13 cellular contexts compared by ENCODE assay signal in the genomic region with DNA sequence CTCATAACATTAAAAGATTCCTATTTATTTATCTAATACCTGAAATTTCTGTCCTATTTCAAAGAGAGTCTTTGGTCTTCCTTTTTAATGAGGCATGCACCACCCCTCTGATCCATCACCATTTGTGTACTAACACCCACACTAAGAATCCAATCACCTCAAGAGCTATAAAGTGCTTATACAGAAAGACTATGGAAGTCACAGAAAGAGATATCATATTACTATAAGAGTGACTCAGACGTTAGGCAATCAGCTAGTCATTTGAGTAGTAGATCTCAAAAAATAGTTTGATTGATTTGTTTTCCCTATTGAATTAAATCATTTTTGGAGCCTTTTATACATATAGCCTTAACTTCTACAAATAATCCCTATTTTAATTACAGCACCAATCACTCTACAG. TPM values are rescaled to one million over a fixed set of nuclear protein-coding genes. Genes with fewer than 3 reads are reported as not detected.
DNase-seq lines count a peak whose midpoint lies in the region; ATAC-seq and TF ChIP-seq lines count a peak whose summit lies in the region.
"Had no signal": no experiment of that assay in that cellular context is flagged by ENCODE, and none has a peak within 500 bp of the region (broad histone marks: within the 10 kb centered on the region; RNA-seq: fewer than 3 reads in every experiment).

No MANE protein-coding gene starts in this region.

- peak overlapping the region; percentile 46 for H3K4me2 ChIP-seq in HCT116 (ENCODE audit: low read length)
- H3K4me2 ChIP-seq in fibroblast of lung (ENCODE audit: extremely low read depth, insufficient read depth, low read length), result no peak overlapping the region

- no peak overlapping the region for H3K27ac Mint-ChIP-seq in Caco-2 (ENCODE audit: unreplicated experiment)

- H3K4me1 ChIP-seq in HCT116 (ENCODE audit: control insufficient read depth in 1 of 2, insufficient read depth in 2 of 2, low read length in 2 of 2) (peaks cover 6 to 26% of the 10 kb centered on the region in 2 experiments), fibroblast of lung (ENCODE audit: control insufficient read depth, extremely low read depth, insufficient read depth, low read length) (no peaks in the 10 kb centered on the region), Caco-2 (no peaks in the 10 kb centered on the region)
- H3K4me1 ChIP-seq: gastrocnemius medialis had no signal

- H3K79me2 ChIP-seq in HCT116 (ENCODE audit: insufficient read depth, low read length) (no peaks in the 10 kb centered on the region), fibroblast of lung (ENCODE audit: control insufficient read depth, insufficient read depth, low read length) (no peaks in the 10 kb centered on the region)

- TF ChIP-seq CTCF in HCT116 (IDR thresholded peaks at IDR 0.05 in 2 of 3, conservative IDR thresholded peaks at IDR 0.05 in 1 of 3; ENCODE audit: borderline replicate concordance in 1 of 3, insufficient read depth in 1 of 3, low read depth in 2 of 3, low read length in 2 of 3), result no peak
- no peak for TF ChIP-seq CTCF in fibroblast of lung (conservative IDR thresholded peaks at IDR 0.05 in 1 of 2, IDR thresholded peaks at IDR 0.05 in 1 of 2; ENCODE audit: low read depth in 1 of 2, low read length in 2 of 2)
- no peak for TF ChIP-seq CTCF in Caco-2 (IDR thresholded peaks at IDR 0.05; ENCODE audit: insufficient read depth in 1 of 2, low read depth in 1 of 2, low read length in 1 of 2, severe bottlenecking in 1 of 2, unreplicated experiment in 1 of 2)

- H3K9me2 ChIP-seq in HCT116 (ENCODE audit: insufficient read depth), result no peaks in the 10 kb centered on the region

- peak; percentile 11 for DNase-seq in AG20443 (ENCODE audit: low spot score)
- DNase-seq in HCT116 (ENCODE audit: low read depth, low spot score), result peak; percentile 28
- DNase-seq in RKO (ENCODE audit: low spot score), result peak; percentile 66
- DNase-seq in fibroblast of lung (ENCODE audit: low read depth in 2 of 2), result peak; percentile 55 to 84
- DNase-seq in stimulated activated CD4-positive, alpha-beta T cell treated with anti-CD3 and anti-CD28 coated beads, Interleukin-2, amount 100 ng/mL, for 48 hours, result no peak
- DNase-seq in NCI-H146 (lab: John Stamatoyannopoulos, UW), result no peak
- DNase-seq in posterior vena cava (ENCODE audit: low spot score), result no peak
- DNase-seq in Caco-2, result no peak
- DNase-seq: activated CD4-positive, alpha-beta T cell treated with anti-CD3 and anti-CD28 coated beads for 48 hours; activated effector memory CD4-positive, alpha-beta T cell treated with Interleukin-2 at 50 U/mL for 16 hours; gastrocnemius medialis; MV-4-11 had no signal

- H3K9ac ChIP-seq in HCT116 (ENCODE audit: low read length), result no peak overlapping the region
- no peak overlapping the region for H3K9ac ChIP-seq in fibroblast of lung (ENCODE audit: insufficient read depth, low read length)

- H3K4me3 ChIP-seq in HCT116 (replicated peaks in 1 of 2; ENCODE audit: low read depth in 1 of 2, low read length in 2 of 2) (no peak overlapping the region), fibroblast of lung (replicated peaks in 1 of 4; ENCODE audit: control extremely low read depth in 1 of 4, insufficient read depth in 1 of 4, low read depth in 3 of 4, low read length in 4 of 4) (no peak overlapping the region), Caco-2 (ENCODE audit: low read depth, low read length) (no peak overlapping the region)
- H3K4me3 ChIP-seq: gastrocnemius medialis had no signal

- no peak overlapping the region for H3K27ac ChIP-seq in HCT116 (ENCODE audit: low read depth, low read length)
- no peak overlapping the region for H3K27ac ChIP-seq in fibroblast of lung (ENCODE audit: insufficient read depth, low read length)
- H3K27ac ChIP-seq: C4-2B, gastrocnemius medialis had no signal

- H3K4me3 Mint-ChIP-seq in Caco-2 (ENCODE audit: unreplicated experiment), result no peak overlapping the region

- no peak for TF ChIP-seq POLR2A in HCT116 (IDR thresholded peaks at IDR 0.05; ENCODE audit: borderline replicate concordance, extremely low read depth, insufficient read depth, insufficient read length)

- CTCF ChIA-PET in HCT116 (lab: Charles Lee), result interaction anchor here (1.6 kb wide), 1 partner anchor 27 kb away, joined by 8 read pairs; no protein-coding TSS in a partner anchor
- CTCF ChIA-PET in Caco-2 (lab: Charles Lee), result no interaction called here

- no peak overlapping the region for H2AFZ ChIP-seq in HCT116 (ENCODE audit: low read depth, low read length, poor library complexity, severe bottlenecking)
- no peak overlapping the region for H2AFZ ChIP-seq in fibroblast of lung (ENCODE audit: low read length)

- H3K9me3 ChIP-seq in HCT116 (ENCODE audit: control insufficient read depth in 1 of 2, insufficient read depth in 1 of 2, low read depth in 1 of 2, low read length in 2 of 2), result no peaks in the 10 kb centered on the region
- no peaks in the 10 kb centered on the region for H3K9me3 ChIP-seq in fibroblast of lung (ENCODE audit: control insufficient read depth, insufficient read depth, low read depth, low read length)
- no peaks in the 10 kb centered on the region for H3K9me3 ChIP-seq in Caco-2
- H3K9me3 ChIP-seq: gastrocnemius medialis had no signal

- no peaks in the 10 kb centered on the region for H4K20me1 ChIP-seq in HCT116 (ENCODE audit: insufficient read depth)
- H4K20me1 ChIP-seq in fibroblast of lung (ENCODE audit: control insufficient read depth, extremely low read depth, insufficient read depth, low read length), result no peaks in the 10 kb centered on the region

- TF ChIP-seq RAD21 in HCT116 (IDR thresholded peaks at IDR 0.05; ENCODE audit: low read depth), result no peak

- BruUV-seq in HCT116 (replicated peaks; lab: Mats Ljungman, UMichigan) (no TSS peak), Caco-2 (replicated peaks; lab: Mats Ljungman, UMichigan) (no TSS peak)

- H3K9me3 Mint-ChIP-seq in Caco-2 (ENCODE audit: unreplicated experiment), result no peaks in the 10 kb centered on the region

- intact Hi-C loops in HCT116 (cut with micrococcal nuclease), result no loop called here
- intact Hi-C loops in posterior vena cava (cut with DNase I), result no loop called here
- intact Hi-C loops in Caco-2 (cut with micrococcal nuclease; ENCODE audit: unreplicated experiment), result no loop called here

- POLR2A ChIA-PET in HCT116 (lab: Charles Lee), result no interaction called here
- POLR2A ChIA-PET in Caco-2 (lab: Charles Lee), result no interaction called here

- H3K4me1 Mint-ChIP-seq in Caco-2 (ENCODE audit: low read depth, unreplicated experiment), result peaks cover 4% of the 10 kb centered on the region

- H3K36me3 ChIP-seq in HCT116 (ENCODE audit: control insufficient read depth in 1 of 2, insufficient read depth in 2 of 2, low read length in 2 of 2) (no peaks in the 10 kb centered on the region), fibroblast of lung (ENCODE audit: control insufficient read depth, insufficient read depth, low read length) (no peaks in the 10 kb centered on the region), Caco-2 (ENCODE audit: control insufficient read depth, insufficient read depth, low read length) (no peaks in the 10 kb centered on the region)
- H3K36me3 ChIP-seq: gastrocnemius medialis had no signal

- H3K27me3 Mint-ChIP-seq in Caco-2 (ENCODE audit: insufficient read depth, unreplicated experiment), result no peaks in the 10 kb centered on the region

- H3K27me3 ChIP-seq in HCT116 (ENCODE audit: insufficient read depth, low read length) (no peaks in the 10 kb centered on the region), fibroblast of lung (ENCODE audit: control insufficient read depth, insufficient read depth, low read length) (no peaks in the 10 kb centered on the region), Caco-2 (replicated peaks; ENCODE audit: control insufficient read depth, insufficient read depth, low read length) (no peaks in the 10 kb centered on the region)
- H3K27me3 ChIP-seq: gastrocnemius medialis had no signal

- RAD21 ChIA-PET in HCT116 (lab: Charles Lee; ENCODE audit: low non-redundant PET in 1 of 2, low total read pairs in 2 of 2, uncharacterized antibody in 2 of 2, unreplicated experiment in 2 of 2), result no interaction called here

- no peaks in the 10 kb centered on the region for H3K36me3 Mint-ChIP-seq in Caco-2 (ENCODE audit: insufficient read depth, unreplicated experiment)

- ATAC-seq in HCT116, result peak; percentile 63
- ATAC-seq: gastrocnemius medialis had no signal

TF ChIP-seq in HCT116, 20 proteins besides CTCF, POLR2A, EP300 and RAD21 (continues in another document):
- TF ChIP-seq CBX3 (IDR thresholded peaks at IDR 0.05; ENCODE audit: low read depth), result peak; percentile 66
- TF ChIP-seq SIN3A (IDR thresholded peaks at IDR 0.05; ENCODE audit: low read depth), result no peak
- no peak for TF ChIP-seq ZNF274 (IDR thresholded peaks at IDR 0.05; ENCODE audit: low read depth, low read length)
- TF ChIP-seq POLR2AphosphoS5 (IDR thresholded peaks at IDR 0.05; ENCODE audit: low read depth, low read length), result no peak
- peak; percentile 74 for TF ChIP-seq JUND (IDR thresholded peaks at IDR 0.05)
- peak; percentile 50; the same call in 1 of the 2 replicates for TF ChIP-seq EGR1 (IDR thresholded peaks at IDR 0.05; ENCODE audit: low read depth)

RNA-seq across cellular contexts. Expression of a gene that starts 46.1 kb away (rescaled TPM):
- total RNA-seq in HCT116 (2021; ENCODE audit: unreplicated experiment) (21.8 TPM), fibroblast of lung (21.0 and 24.7 TPM in 2 replicates), posterior vena cava (10 to 100 TPM; 13.6 to 14.2 TPM), Caco-2 (2022) (9.0 and 12.7 TPM in 2 replicates)
- polyA plus RNA-seq in HCT116 (2012), result 18.2 and 23.4 TPM in 2 replicates
- polyA plus RNA-seq in fibroblast of lung, result 30.8 and 37.5 TPM in 2 replicates
- polyA plus RNA-seq in fibroblast of lung (2012), result 45.9 and 51.1 TPM in 2 replicates
- 3.6 and 4.5 TPM in 2 replicates for polyA minus RNA-seq in fibroblast of lung (ENCODE audit: low replicate concordance)

RNA-seq across cellular contexts. Expression of a gene that starts 46.5 kb away (rescaled TPM):
- total RNA-seq in HCT116 (2021; ENCODE audit: unreplicated experiment) (19.6 TPM), fibroblast of lung (23.9 and 27.1 TPM in 2 replicates), posterior vena cava (10 to 100 TPM; 27.5 to 28.5 TPM), Caco-2 (2022) (20.5 and 23.5 TPM in 2 replicates)
- 5.9 and 7.8 TPM in 2 replicates for polyA plus RNA-seq in HCT116 (2012)
- 23.2 and 28.0 TPM in 2 replicates for polyA plus RNA-seq in fibroblast of lung
- 16.9 and 18.6 TPM in 2 replicates for polyA plus RNA-seq in fibroblast of lung (2012)
- 1.7 TPM in 1 of 2 replicates, not detected in the other for polyA minus RNA-seq in fibroblast of lung (ENCODE audit: low replicate concordance)

Comparison
In these comparisons a context has a peak if more than half of its experiments do, and no peak if none do; other contexts are left out.
1. DNase-seq: peak in AG20443 (single experiment), HCT116 (single experiment), RKO (single experiment) and fibroblast of lung (2 of 2); none in stimulated activated CD4-positive, alpha-beta T cell treated with anti-CD3 and anti-CD28 coated beads, Interleukin-2, amount 100 ng/mL, for 48 hours (0 of 2), NCI-H146 (single experiment), posterior vena cava (single experiment) and Caco-2 (0 of 2).